In genomic region chr22:50498322-50498861, GRCh38 we compare ENCODE assay signal across 9 cellular contexts. TPM values are rescaled to one million over a fixed set of nuclear protein-coding genes. Genes with fewer than 3 reads are reported as not detected.
A peak's percentile ranks its signal among the peaks of the same experiment; 100 is the strongest.
DNase-seq lines count a peak whose midpoint lies in the region; ATAC-seq, FAIRE-seq and TF ChIP-seq lines count a peak whose summit lies in the region.
"Had no signal": no experiment of that assay in that cellular context is flagged by ENCODE, and none has a peak within 500 bp of the region (broad histone marks: within the 10 kb centered on the region; RNA-seq: fewer than 3 reads in every experiment).

No MANE protein-coding gene starts in this region.

- no peaks in the 10 kb centered on the region for H3K9me3 Mint-ChIP-seq in CD4-positive, alpha-beta memory T cell
- H3K9me3 Mint-ChIP-seq in activated T-cell treated with anti-CD3 and anti-CD28 coated beads, Interleukin-2, amount 50 U/mL, for 24 hours = no peaks in the 10 kb centered on the region
- no peaks in the 10 kb centered on the region for H3K9me3 Mint-ChIP-seq in nephron
- H3K9me3 Mint-ChIP-seq: IgD-negative memory B cell had no signal

- H3K9me3 ChIP-seq in CD4-positive, alpha-beta memory T cell (ENCODE audit: control insufficient read depth in 1 of 2, low read length in 2 of 2) = no peaks in the 10 kb centered on the region
- H3K9me3 ChIP-seq in PC-3 (ENCODE audit: low read length) = no peaks in the 10 kb centered on the region
- H3K9me3 ChIP-seq in thyroid gland = no peaks in the 10 kb centered on the region

- no peaks in the 10 kb centered on the region for H3F3A ChIP-seq in PC-3 (ENCODE audit: low read length, unreplicated experiment)

- no peaks in the 10 kb centered on the region for H4K20me1 ChIP-seq in PC-3 (ENCODE audit: low read length)

- CTCF ChIA-PET in CD4-positive, alpha-beta memory T cell (lab: Charles Lee; ENCODE audit: partially characterized antibody) = interaction anchor here (0.8 to 3.7 kb wide), 43 partner anchors 9 to 311 kb away, joined by 3 to 25 read pairs (median 5); partner anchors contain the start of genes HDAC10, LMF2, MIOX and NCAPH2
- CTCF ChIA-PET in PC-3 (lab: Charles Lee) = interaction anchor here (0.7 to 0.9 kb wide), 2 partner anchors 33 to 67 kb away, joined by 3 to 5 read pairs; no protein-coding TSS in a partner anchor

- no peak for FAIRE-seq in HTR-8/SVneo (lab: Jason Lieb, UNC)

- TF ChIP-seq CTCF in PC-3 (conservative IDR thresholded peaks at IDR 0.05; ENCODE audit: low read depth, low read length) (peak; percentile 59), fibroblast of mammary gland (conservative IDR thresholded peaks at IDR 0.05; ENCODE audit: control insufficient read depth, insufficient read depth, low read depth, low read length) (peak; percentile 85), nephron (IDR thresholded peaks at IDR 0.05; ENCODE audit: unreplicated experiment in 3 of 3) (peak; percentile 45 to 65 (median 53)), thyroid gland (IDR thresholded peaks at IDR 0.05) (peak; percentile 15 to 72 (median 64))

- H3K4me1 Mint-ChIP-seq in CD4-positive, alpha-beta memory T cell = peaks cover 0 to 5% (median under 1%) of the 10 kb centered on the region in 4 donors
- peaks cover 4% of the 10 kb centered on the region for H3K4me1 Mint-ChIP-seq in activated T-cell treated with anti-CD3 and anti-CD28 coated beads, Interleukin-2, amount 50 U/mL, for 24 hours (ENCODE audit: low read depth)
- no peaks in the 10 kb centered on the region for H3K4me1 Mint-ChIP-seq in nephron

- H3K27ac ChIP-seq in CD4-positive, alpha-beta memory T cell (ENCODE audit: low read depth, low read length) = no peak overlapping the region
- H3K27ac ChIP-seq in PC-3 (ENCODE audit: low read length) (no peak overlapping the region), thyroid gland (peak overlapping the region in 1 of 3 donors; percentile 41)

- no peak overlapping the region for H2AFZ ChIP-seq in PC-3 (ENCODE audit: low read length)

- H3K9ac ChIP-seq in PC-3 (ENCODE audit: low read length) = no peak overlapping the region

- H3K27me3 Mint-ChIP-seq in CD4-positive, alpha-beta memory T cell = no peaks in the 10 kb centered on the region
- H3K27me3 Mint-ChIP-seq in activated T-cell treated with anti-CD3 and anti-CD28 coated beads, Interleukin-2, amount 50 U/mL, for 24 hours = no peaks in the 10 kb centered on the region
- peaks cover 9% of the 10 kb centered on the region for H3K27me3 Mint-ChIP-seq in nephron (ENCODE audit: low read depth)
- H3K27me3 Mint-ChIP-seq: IgD-negative memory B cell had no signal

- peaks cover 3% of the 10 kb centered on the region for H3K4me1 ChIP-seq in CD4-positive, alpha-beta memory T cell (ENCODE audit: insufficient read depth, low read length)
- H3K4me1 ChIP-seq in PC-3 (ENCODE audit: insufficient read depth, low read length) (no peaks in the 10 kb centered on the region), thyroid gland (peaks cover 4 to 10% of the 10 kb centered on the region in 2 donors)

- H3K36me3 ChIP-seq in CD4-positive, alpha-beta memory T cell (ENCODE audit: insufficient read depth, low read length) = peaks cover 5% of the 10 kb centered on the region
- no peaks in the 10 kb centered on the region for H3K36me3 ChIP-seq in PC-3 (ENCODE audit: low read depth, low read length)
- H3K36me3 ChIP-seq in thyroid gland = peaks cover 10 to 11% of the 10 kb centered on the region in 2 donors

- 8 to 17% methylated on average over 13 of the region's 13 CpGs for WGBS in thyroid gland, 2 donors

- intact Hi-C loops in CD4-positive, alpha-beta memory T cell (cut with micrococcal nuclease) = loop anchor here (1.0 to 10.0 kb wide), 9 partner anchors 28 to 349 kb away; partner anchors contain the start of gene MAPK11
- intact Hi-C loops in PC-3 (cut with micrococcal nuclease) = no loop called here
- intact Hi-C loops in thyroid gland (cut with DNase I) = no loop called here

- H3K27ac Mint-ChIP-seq in CD4-positive, alpha-beta memory T cell = peak overlapping the region in 1 of 7 donors; percentile 30
- no peak overlapping the region for H3K27ac Mint-ChIP-seq in activated T-cell treated with anti-CD3 and anti-CD28 coated beads, Interleukin-2, amount 50 U/mL, for 24 hours
- peak overlapping the region in 1 of 3 experiments; percentile 19 for H3K27ac Mint-ChIP-seq in nephron

- no peaks in the 10 kb centered on the region for H3K79me2 ChIP-seq in PC-3 (ENCODE audit: low read length)

- BruUV-seq in PC-3 (replicated peaks; lab: Mats Ljungman, UMichigan) = no TSS peak

- POLR2A ChIA-PET in CD4-positive, alpha-beta memory T cell (lab: Charles Lee; ENCODE audit: partially characterized antibody) = interaction anchor here (0.9 to 3.4 kb wide), 13 partner anchors 9 to 254 kb away, joined by 3 to 21 read pairs (median 5); partner anchors contain the start of genes ADM2, HDAC10, LMF2 and NCAPH2
- POLR2A ChIA-PET in PC-3 (lab: Charles Lee; ENCODE audit: unreplicated experiment) = no interaction called here

- no peak for TF ChIP-seq POLR2A in thyroid gland (IDR thresholded peaks at IDR 0.05)

- no peak overlapping the region for H3K4me3 Mint-ChIP-seq in CD4-positive, alpha-beta memory T cell
- H3K4me3 Mint-ChIP-seq in activated T-cell treated with anti-CD3 and anti-CD28 coated beads, Interleukin-2, amount 50 U/mL, for 24 hours = no peak overlapping the region
- peak overlapping the region in 1 of 3 experiments; percentile 16 for H3K4me3 Mint-ChIP-seq in nephron

- no peak overlapping the region for H3K4me2 ChIP-seq in PC-3 (ENCODE audit: low read length)

- H3K4me3 ChIP-seq in CD4-positive, alpha-beta memory T cell (ENCODE audit: low read length in 2 of 2) = no peak overlapping the region
- H3K4me3 ChIP-seq in PC-3 (ENCODE audit: low read length) (no peak overlapping the region), fibroblast of mammary gland (ENCODE audit: control insufficient read depth, low read depth, low read length) (no peak overlapping the region), thyroid gland (replicated peaks in 1 of 3) (no peak overlapping the region)

- peak; percentile 66 to 69 (median 68) for DNase-seq in CD4-positive, alpha-beta memory T cell
- DNase-seq in HTR-8/SVneo (ENCODE audit: insufficient read length, low spot score) (peak; percentile 70), PC-3 (peak; percentile 63), fibroblast of mammary gland (ENCODE audit: low read depth) (peak; percentile 66), thyroid gland (peak; percentile 75 to 80)
- DNase-seq in activated T-cell treated with anti-CD3 and anti-CD28 coated beads, Interleukin-2, amount 50 U/mL, for 24 hours = peak; percentile 73

- ATAC-seq in PC-3 = peak; percentile 81
- no peak for ATAC-seq in HG03139 (IDR thresholded peaks at IDR 0.05; ENCODE audit: unreplicated experiment)

- H3K36me3 Mint-ChIP-seq in CD4-positive, alpha-beta memory T cell = peaks cover 0 to 3% of the 10 kb centered on the region in 2 donors
- H3K36me3 Mint-ChIP-seq in activated T-cell treated with anti-CD3 and anti-CD28 coated beads, Interleukin-2, amount 50 U/mL, for 24 hours (ENCODE audit: low read depth) = peaks cover 13% of the 10 kb centered on the region
- H3K36me3 Mint-ChIP-seq in nephron (ENCODE audit: low read depth) = no peaks in the 10 kb centered on the region
- H3K36me3 Mint-ChIP-seq: IgD-negative memory B cell had no signal

- no peaks in the 10 kb centered on the region for H3K27me3 ChIP-seq in CD4-positive, alpha-beta memory T cell (ENCODE audit: insufficient read depth, low read length)
- H3K27me3 ChIP-seq in PC-3 (ENCODE audit: low read length) = no peaks in the 10 kb centered on the region
- H3K27me3 ChIP-seq in thyroid gland = no peaks in the 10 kb centered on the region

- H3K9me2 ChIP-seq in PC-3 (replicated peaks; ENCODE audit: low read length) = no peaks in the 10 kb centered on the region

RNA-seq across cellular contexts. Expression of gene LMF2, which starts 9.1 kb away (rescaled TPM):
- total RNA-seq in CD4-positive, alpha-beta memory T cell = 100 to 1,000 TPM; 152 to 155 TPM
- polyA plus RNA-seq in CD4-positive, alpha-beta memory T cell = 10 to 100 TPM; 21.7 to 33.8 TPM
- 42.4 and 52.2 TPM in 2 replicates for total RNA-seq in PC-3 (2014; rRNA removed)
- total RNA-seq in thyroid gland = 100 to 1,000 TPM in 2 of 4 donors, 10 to 100 TPM in 2; 53.2 to 117 (median 96.6) TPM

RNA-seq across cellular contexts. Expression of gene NCAPH2, which starts 9.6 kb away (rescaled TPM):
- 10 to 100 TPM; 81.1 to 81.8 TPM for total RNA-seq in CD4-positive, alpha-beta memory T cell
- 10 to 100 TPM; 36.4 to 36.9 TPM for polyA plus RNA-seq in CD4-positive, alpha-beta memory T cell
- total RNA-seq in PC-3 (2014; rRNA removed) (75.4 and 92.1 TPM in 2 replicates), thyroid gland (10 to 100 TPM; 39.6 to 47.5 (median 43.1) TPM)

RNA-seq across cellular contexts. Expression of gene MIOX, which starts 11.7 kb away (rescaled TPM):
- not detected for total RNA-seq in CD4-positive, alpha-beta memory T cell
- not detected for polyA plus RNA-seq in CD4-positive, alpha-beta memory T cell
- total RNA-seq in PC-3 (2014; rRNA removed) = not detected in 2 replicates
- 10 to 100 TPM in 1 of 4 donors, 1 to 10 TPM in 3; 2.1 to 11.3 (median 4.7) TPM for total RNA-seq in thyroid gland
- polyA plus RNA-seq: IgD-negative memory B cell had no signal

RNA-seq across cellular contexts. Expression of gene ADM2, which starts 17.0 kb away (rescaled TPM):
- total RNA-seq in CD4-positive, alpha-beta memory T cell = 1 to 10 TPM; 4.4 to 4.5 TPM
- polyA plus RNA-seq in CD4-positive, alpha-beta memory T cell = under 1 TPM; 0.07 to 0.48 TPM
- total RNA-seq in PC-3 (2014; rRNA removed) (0.98 and 1.8 TPM in 2 replicates), thyroid gland (10 to 100 TPM in 1 of 4 donors, 1 to 10 TPM in 3; 5.2 to 23.5 (median 6.6) TPM)

RNA-seq across cellular contexts. Expression of gene SBF1, which starts 23.6 kb away (rescaled TPM):
- total RNA-seq in CD4-positive, alpha-beta memory T cell = 100 to 1,000 TPM; 217 to 221 TPM
- 10 to 100 TPM; 13.2 to 42.9 TPM for polyA plus RNA-seq in CD4-positive, alpha-beta memory T cell
- 48.5 and 67.1 TPM in 2 replicates for total RNA-seq in PC-3 (2014; rRNA removed)
- 100 to 1,000 TPM in 3 of 4 donors, 10 to 100 TPM in 1; 80.0 to 227 (median 128) TPM for total RNA-seq in thyroid gland
